In the genomic region with DNA sequence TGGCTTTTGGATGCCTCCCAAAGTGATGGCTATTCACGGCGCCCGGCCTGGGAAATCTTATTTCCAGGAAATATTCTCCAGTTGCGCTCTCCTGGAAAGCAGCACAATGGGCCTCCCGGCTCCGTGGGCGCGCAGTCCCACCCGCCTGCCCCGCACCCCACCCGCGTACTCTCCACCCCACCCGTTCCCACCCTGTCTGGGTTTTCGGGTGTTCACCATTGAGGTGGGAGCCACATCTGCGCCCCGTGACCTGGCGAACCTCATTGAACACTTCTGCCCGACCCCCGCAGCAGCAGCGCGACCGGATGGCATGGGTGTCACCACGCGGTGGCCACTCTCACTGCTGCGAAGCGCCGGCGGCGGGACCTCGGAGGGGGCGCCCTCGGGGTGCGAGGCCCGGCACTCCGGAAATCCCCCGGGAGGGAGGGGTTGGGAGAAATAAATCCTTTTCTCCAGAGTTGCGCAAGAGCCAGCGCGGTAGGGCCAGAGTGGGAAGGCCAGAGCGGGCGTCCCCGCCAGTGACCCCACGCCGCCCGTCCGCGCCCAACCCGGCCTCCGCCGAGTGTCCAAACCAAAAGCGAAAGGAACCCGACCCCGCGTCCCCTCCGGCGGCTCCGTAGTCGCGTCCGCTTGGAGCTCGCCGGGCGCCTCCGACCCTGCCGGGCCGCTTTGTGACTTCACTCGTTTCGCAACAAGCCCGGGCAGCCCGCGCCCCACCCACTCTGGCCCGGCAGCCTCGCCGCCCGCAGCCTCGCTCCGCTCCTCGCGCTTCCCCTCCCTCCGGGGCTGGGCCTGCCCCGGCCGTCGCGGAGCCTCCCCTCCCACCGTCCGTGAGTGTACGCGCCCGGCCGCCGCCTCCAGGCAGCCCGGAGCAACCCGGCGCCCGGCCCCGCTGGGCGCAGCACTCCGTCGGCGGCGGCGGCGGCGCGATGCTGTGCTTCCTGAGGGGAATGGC, we compare ENCODE assay signal across 1 cellular context.
TF ChIP-seq lines count a peak whose summit lies in the region.

A gene with protein sequence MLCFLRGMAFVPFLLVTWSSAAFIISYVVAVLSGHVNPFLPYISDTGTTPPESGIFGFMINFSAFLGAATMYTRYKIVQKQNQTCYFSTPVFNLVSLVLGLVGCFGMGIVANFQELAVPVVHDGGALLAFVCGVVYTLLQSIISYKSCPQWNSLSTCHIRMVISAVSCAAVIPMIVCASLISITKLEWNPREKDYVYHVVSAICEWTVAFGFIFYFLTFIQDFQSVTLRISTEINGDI (plus strand): TSS at position 720 of the 955 bp plus-strand sequence. CDS start 210 bp downstream, at position 930.

TF ChIP-seq in HepG2, 621 proteins besides CTCF, POLR2A, EP300 and RAD21 (continued from another document and continues in another):
- TF ChIP-seq AHDC1 (CRISPR knock-in tag; IDR thresholded peaks at IDR 0.05; ENCODE audit: borderline replicate concordance) (peak; percentile 60; the same call in 1 of the 2 replicates), ZNF292 (CRISPR knock-in tag; IDR thresholded peaks at IDR 0.05; ENCODE audit: borderline replicate concordance, low read depth) (peak; percentile 72; the same call in 1 of the 2 replicates), ZNF280B (CRISPR knock-in tag; IDR thresholded peaks at IDR 0.05; ENCODE audit: borderline replicate concordance) (peak; percentile 85; the same call in 1 of the 2 replicates), CREB1 (IDR thresholded peaks at IDR 0.05) (no peak), CREB1 (CRISPR knock-in tag; IDR thresholded peaks at IDR 0.05) (no peak; the same call in 1 of the 2 replicates), ZFP1 (CRISPR knock-in tag; IDR thresholded peaks at IDR 0.05) (peak; percentile 39; the same call in 1 of the 2 replicates), NR2F6 (IDR thresholded peaks at IDR 0.05) (no peak), NR2F6 (CRISPR knock-in tag; IDR thresholded peaks at IDR 0.05) (peak; percentile 5; the same call in 1 of the 2 replicates), ZNF333 (CRISPR knock-in tag; IDR thresholded peaks at IDR 0.05; ENCODE audit: borderline replicate concordance) (0 out of 2 replicates have a peak, but pooled peaks have one; percentile 50), ZNF567 (CRISPR knock-in tag; IDR thresholded peaks at IDR 0.05; ENCODE audit: borderline replicate concordance) (no peak), SAFB2 (CRISPR knock-in tag; IDR thresholded peaks at IDR 0.05; ENCODE audit: borderline replicate concordance, low read depth) (peak; percentile 78; the same call in 1 of the 2 replicates), STAT5B (CRISPR knock-in tag; IDR thresholded peaks at IDR 0.05) (no peak), ZFP36L1 (CRISPR knock-in tag; IDR thresholded peaks at IDR 0.05) (0 out of 2 replicates have a peak, but pooled peaks have one; percentile 31), ZSCAN25 (CRISPR knock-in tag; IDR thresholded peaks at IDR 0.05) (no peak), KLF15 (CRISPR knock-in tag; IDR thresholded peaks at IDR 0.05; ENCODE audit: borderline replicate concordance) (peak; percentile 24; the same call in 1 of the 2 replicates), HDAC6 (IDR thresholded peaks at IDR 0.05; ENCODE audit: low read depth, low read length) (no peak), KAT7 (CRISPR knock-in tag; IDR thresholded peaks at IDR 0.05; ENCODE audit: borderline replicate concordance) (peak; percentile 96), ARNT (IDR thresholded peaks at IDR 0.05) (no peak), KMT2A (CRISPR knock-in tag; IDR thresholded peaks at IDR 0.05) (peak; percentile 94), ZBTB7B (CRISPR knock-in tag; IDR thresholded peaks at IDR 0.05) (peak; percentile 92), ZNF317 (CRISPR knock-in tag; IDR thresholded peaks at IDR 0.05) (peak; percentile 68), XRCC5 (optimal IDR thresholded peaks at IDR 0.05; ENCODE audit: low read length) (no peak)
- TF ChIP-seq, protein P1, sequence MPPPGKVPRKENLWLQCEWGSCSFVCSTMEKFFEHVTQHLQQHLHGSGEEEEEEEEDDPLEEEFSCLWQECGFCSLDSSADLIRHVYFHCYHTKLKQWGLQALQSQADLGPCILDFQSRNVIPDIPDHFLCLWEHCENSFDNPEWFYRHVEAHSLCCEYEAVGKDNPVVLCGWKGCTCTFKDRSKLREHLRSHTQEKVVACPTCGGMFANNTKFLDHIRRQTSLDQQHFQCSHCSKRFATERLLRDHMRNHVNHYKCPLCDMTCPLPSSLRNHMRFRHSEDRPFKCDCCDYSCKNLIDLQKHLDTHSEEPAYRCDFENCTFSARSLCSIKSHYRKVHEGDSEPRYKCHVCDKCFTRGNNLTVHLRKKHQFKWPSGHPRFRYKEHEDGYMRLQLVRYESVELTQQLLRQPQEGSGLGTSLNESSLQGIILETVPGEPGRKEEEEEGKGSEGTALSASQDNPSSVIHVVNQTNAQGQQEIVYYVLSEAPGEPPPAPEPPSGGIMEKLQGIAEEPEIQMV (CRISPR knock-in tag; IDR thresholded peaks at IDR 0.05; ENCODE audit: low read depth), result no peak; the same call in 1 of the 2 replicates
- TF ChIP-seq, protein P2, sequence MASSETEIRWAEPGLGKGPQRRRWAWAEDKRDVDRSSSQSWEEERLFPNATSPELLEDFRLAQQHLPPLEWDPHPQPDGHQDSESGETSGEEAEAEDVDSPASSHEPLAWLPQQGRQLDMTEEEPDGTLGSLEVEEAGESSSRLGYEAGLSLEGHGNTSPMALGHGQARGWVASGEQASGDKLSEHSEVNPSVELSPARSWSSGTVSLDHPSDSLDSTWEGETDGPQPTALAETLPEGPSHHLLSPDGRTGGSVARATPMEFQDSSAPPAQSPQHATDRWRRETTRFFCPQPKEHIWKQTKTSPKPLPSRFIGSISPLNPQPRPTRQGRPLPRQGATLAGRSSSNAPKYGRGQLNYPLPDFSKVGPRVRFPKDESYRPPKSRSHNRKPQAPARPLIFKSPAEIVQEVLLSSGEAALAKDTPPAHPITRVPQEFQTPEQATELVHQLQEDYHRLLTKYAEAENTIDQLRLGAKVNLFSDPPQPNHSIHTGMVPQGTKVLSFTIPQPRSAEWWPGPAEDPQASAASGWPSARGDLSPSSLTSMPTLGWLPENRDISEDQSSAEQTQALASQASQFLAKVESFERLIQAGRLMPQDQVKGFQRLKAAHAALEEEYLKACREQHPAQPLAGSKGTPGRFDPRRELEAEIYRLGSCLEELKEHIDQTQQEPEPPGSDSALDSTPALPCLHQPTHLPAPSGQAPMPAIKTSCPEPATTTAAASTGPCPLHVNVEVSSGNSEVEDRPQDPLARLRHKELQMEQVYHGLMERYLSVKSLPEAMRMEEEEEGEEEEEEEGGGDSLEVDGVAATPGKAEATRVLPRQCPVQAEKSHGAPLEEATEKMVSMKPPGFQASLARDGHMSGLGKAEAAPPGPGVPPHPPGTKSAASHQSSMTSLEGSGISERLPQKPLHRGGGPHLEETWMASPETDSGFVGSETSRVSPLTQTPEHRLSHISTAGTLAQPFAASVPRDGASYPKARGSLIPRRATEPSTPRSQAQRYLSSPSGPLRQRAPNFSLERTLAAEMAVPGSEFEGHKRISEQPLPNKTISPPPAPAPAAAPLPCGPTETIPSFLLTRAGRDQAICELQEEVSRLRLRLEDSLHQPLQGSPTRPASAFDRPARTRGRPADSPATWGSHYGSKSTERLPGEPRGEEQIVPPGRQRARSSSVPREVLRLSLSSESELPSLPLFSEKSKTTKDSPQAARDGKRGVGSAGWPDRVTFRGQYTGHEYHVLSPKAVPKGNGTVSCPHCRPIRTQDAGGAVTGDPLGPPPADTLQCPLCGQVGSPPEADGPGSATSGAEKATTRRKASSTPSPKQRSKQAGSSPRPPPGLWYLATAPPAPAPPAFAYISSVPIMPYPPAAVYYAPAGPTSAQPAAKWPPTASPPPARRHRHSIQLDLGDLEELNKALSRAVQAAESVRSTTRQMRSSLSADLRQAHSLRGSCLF (CRISPR knock-in tag; IDR thresholded peaks at IDR 0.05; ENCODE audit: borderline replicate concordance), result no peak; the same call in 1 of the 2 replicates
- TF ChIP-seq, protein P3, sequence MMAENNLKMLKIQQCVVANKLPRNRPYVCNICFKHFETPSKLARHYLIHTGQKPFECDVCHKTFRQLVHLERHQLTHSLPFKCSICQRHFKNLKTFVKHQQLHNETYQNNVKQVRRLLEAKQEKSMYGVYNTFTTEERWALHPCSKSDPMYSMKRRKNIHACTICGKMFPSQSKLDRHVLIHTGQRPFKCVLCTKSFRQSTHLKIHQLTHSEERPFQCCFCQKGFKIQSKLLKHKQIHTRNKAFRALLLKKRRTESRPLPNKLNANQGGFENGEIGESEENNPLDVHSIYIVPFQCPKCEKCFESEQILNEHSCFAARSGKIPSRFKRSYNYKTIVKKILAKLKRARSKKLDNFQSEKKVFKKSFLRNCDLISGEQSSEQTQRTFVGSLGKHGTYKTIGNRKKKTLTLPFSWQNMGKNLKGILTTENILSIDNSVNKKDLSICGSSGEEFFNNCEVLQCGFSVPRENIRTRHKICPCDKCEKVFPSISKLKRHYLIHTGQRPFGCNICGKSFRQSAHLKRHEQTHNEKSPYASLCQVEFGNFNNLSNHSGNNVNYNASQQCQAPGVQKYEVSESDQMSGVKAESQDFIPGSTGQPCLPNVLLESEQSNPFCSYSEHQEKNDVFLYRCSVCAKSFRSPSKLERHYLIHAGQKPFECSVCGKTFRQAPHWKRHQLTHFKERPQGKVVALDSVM (CRISPR knock-in tag; IDR thresholded peaks at IDR 0.05), result peak; percentile 90
- TF ChIP-seq, protein P4, sequence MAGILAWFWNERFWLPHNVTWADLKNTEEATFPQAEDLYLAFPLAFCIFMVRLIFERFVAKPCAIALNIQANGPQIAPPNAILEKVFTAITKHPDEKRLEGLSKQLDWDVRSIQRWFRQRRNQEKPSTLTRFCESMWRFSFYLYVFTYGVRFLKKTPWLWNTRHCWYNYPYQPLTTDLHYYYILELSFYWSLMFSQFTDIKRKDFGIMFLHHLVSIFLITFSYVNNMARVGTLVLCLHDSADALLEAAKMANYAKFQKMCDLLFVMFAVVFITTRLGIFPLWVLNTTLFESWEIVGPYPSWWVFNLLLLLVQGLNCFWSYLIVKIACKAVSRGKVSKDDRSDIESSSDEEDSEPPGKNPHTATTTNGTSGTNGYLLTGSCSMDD (CRISPR knock-in tag; IDR thresholded peaks at IDR 0.05), result no peak
- TF ChIP-seq, protein P5, sequence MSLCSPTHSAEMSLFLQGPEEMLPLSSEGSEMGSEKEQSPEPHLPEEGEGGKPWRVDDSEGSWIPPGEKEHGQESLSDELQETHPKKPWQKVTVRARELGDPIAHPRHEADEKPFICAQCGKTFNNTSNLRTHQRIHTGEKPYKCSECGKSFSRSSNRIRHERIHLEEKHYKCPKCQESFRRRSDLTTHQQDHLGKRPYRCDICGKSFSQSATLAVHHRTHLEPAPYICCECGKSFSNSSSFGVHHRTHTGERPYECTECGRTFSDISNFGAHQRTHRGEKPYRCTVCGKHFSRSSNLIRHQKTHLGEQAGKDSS (CRISPR knock-in tag; IDR thresholded peaks at IDR 0.05; ENCODE audit: borderline replicate concordance, low read depth), result peak; percentile 76; the same call in 1 of the 2 replicates
- TF ChIP-seq, protein P6, sequence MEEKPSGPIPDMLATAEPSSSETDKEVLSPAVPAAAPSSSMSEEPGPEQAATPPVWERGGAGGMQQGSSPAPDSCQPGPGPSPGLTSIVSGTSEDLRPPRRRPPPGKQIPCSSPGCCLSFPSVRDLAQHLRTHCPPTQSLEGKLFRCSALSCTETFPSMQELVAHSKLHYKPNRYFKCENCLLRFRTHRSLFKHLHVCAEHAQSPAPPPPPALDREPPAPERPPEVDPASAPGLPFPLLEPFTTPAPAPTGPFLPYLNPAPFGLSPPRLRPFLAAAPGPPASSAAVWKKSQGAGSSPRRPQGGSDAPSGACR (CRISPR knock-in tag; IDR thresholded peaks at IDR 0.05), result peak; percentile 59; the same call in 1 of the 2 replicates
